Comparison of ENCODE assay signal across 29 cellular contexts in the genomic region with DNA sequence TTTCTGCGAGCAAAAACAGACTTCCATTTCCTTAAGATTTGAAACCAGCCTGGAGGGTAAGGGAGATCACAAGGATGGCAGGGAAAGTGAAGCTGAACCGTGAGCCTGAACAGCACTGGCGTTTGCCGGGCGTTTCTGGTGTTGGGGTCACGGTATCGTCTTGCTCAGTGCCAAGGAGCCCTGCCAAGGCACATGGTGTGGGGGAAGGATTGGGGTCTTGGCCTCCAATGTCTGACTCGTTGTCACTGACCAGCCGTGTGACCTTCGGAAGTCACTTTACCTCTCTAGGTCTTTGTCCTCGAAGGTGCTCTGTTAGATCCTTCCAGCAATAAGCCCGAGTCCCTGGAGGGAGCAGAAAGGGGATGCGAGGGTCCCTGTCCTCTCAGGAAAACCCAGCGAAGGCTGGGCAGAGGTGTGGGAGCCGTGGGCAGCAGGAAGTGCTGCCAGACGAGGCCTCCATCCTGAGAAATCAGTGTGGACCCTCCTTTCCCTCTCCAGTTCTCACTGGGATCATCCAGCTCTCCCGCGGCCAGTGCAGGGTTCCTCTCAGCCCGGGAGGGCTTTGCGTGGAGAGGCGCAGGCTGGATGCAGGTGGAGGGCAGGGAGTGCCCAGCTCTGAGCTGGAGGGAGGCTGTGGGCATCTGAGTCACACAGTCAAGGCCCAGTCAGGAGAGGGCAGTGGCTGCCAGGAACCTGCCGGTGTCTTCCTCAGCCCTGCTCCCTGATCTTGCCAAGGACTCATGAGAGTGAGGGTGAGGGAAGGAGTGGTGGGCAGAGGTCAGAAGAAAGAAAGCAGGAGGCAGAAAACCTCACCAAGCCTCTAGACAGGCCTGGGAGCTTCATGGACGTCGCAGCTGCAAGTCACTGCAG. TPM values are rescaled to one million over a fixed set of nuclear protein-coding genes. Genes with fewer than 3 reads are reported as not detected.
A peak's percentile ranks its signal among the peaks of the same experiment; 100 is the strongest.
DNase-seq lines count a peak whose midpoint lies in the region; ATAC-seq and TF ChIP-seq lines count a peak whose summit lies in the region.
"Had no signal": no experiment of that assay in that cellular context is flagged by ENCODE, and none has a peak within 500 bp of the region (broad histone marks: within the 10 kb centered on the region; RNA-seq: fewer than 3 reads in every experiment).

No MANE protein-coding gene starts in this region.

- no peak overlapping the region for H3K4me2 ChIP-seq in neuronal stem cell (ENCODE audit: insufficient read depth, low read length, poor library complexity, severe bottlenecking)

- H3K14ac ChIP-seq in neuronal stem cell (ENCODE audit: low read length): no peak overlapping the region

- H3K27me3 ChIP-seq in neuronal stem cell (ENCODE audit: control insufficient read depth in 3 of 3, insufficient read depth in 3 of 3, low read depth in 1 of 3, low read length in 3 of 3): no peaks in the 10 kb centered on the region

- H3K23ac ChIP-seq in neuronal stem cell (ENCODE audit: low read depth, low read length, poor library complexity): peak overlapping the region; percentile 52

- POLR2A ChIA-PET in RWPE1 (lab: Yijun Ruan, JAX; ENCODE audit: low non-redundant PET): no interaction called here

- H2BK5ac ChIP-seq in neuronal stem cell (ENCODE audit: low read length): no peak overlapping the region

- peaks cover 19 to 37% of the 10 kb centered on the region in 2 donors for H3K4me1 Mint-ChIP-seq in stimulated activated naive B cell treated with anti-CD40 and anti-IgM and Interleukin-4, amounts not matched to agents 10 μg/mL and 1 μg/mL and 100 μg/mL, for 72 hours

- H3K27ac Mint-ChIP-seq in stimulated activated naive B cell treated with anti-CD40 and anti-IgM and Interleukin-4, amounts not matched to agents 10 μg/mL and 1 μg/mL and 100 μg/mL, for 72 hours: peak overlapping the region; percentile 31

- no peak overlapping the region for H2AFZ ChIP-seq in neuronal stem cell (ENCODE audit: low read length)

- no peak overlapping the region for H2BK12ac ChIP-seq in neuronal stem cell (ENCODE audit: low read length)

- no peak for ATAC-seq in stimulated activated naive B cell treated with anti-CD40 and anti-IgM and Interleukin-4, amounts not matched to agents 10 μg/mL and 1 μg/mL and 100 μg/mL, for 72 hours (replicated peaks)
- ATAC-seq in GM21825 (IDR thresholded peaks at IDR 0.05; ENCODE audit: unreplicated experiment) (no peak), GM18517 (IDR thresholded peaks at IDR 0.05; ENCODE audit: unreplicated experiment) (no peak)
- ATAC-seq: GM12878 had no signal

- peak overlapping the region; percentile 64 for H2BK120ac ChIP-seq in neuronal stem cell (ENCODE audit: low read depth, low read length)

- H3K9ac ChIP-seq in neuronal stem cell (ENCODE audit: low read depth, low read length, poor library complexity): peak overlapping the region; percentile 63

- no peak overlapping the region for H2AK5ac ChIP-seq in neuronal stem cell (ENCODE audit: low read depth, low read length)

- no peak overlapping the region for H4K91ac ChIP-seq in neuronal stem cell (ENCODE audit: low read depth, low read length, poor library complexity)

- H3K4ac ChIP-seq in neuronal stem cell (ENCODE audit: low read length): no peak overlapping the region

- H3K18ac ChIP-seq in neuronal stem cell (ENCODE audit: low read length): no peak overlapping the region

- H3K36me3 Mint-ChIP-seq in stimulated activated naive B cell treated with anti-CD40 and anti-IgM and Interleukin-4, amounts not matched to agents 10 μg/mL and 1 μg/mL and 100 μg/mL, for 72 hours: peaks cover 61 to 71% of the 10 kb centered on the region in 2 donors

- peaks cover 14 to 19% of the 10 kb centered on the region in 2 donors for H3K36me3 ChIP-seq in neuronal stem cell (replicated peaks in 1 of 2; ENCODE audit: control insufficient read depth in 2 of 2, insufficient read depth in 2 of 2, low read length in 2 of 2)

- no CpG with 5 or more reads among the region's 24 CpGs for WGBS in neuronal stem cell (ENCODE audit: extremely low coverage in 2 of 2, insufficient read length in 2 of 2, insufficient replicate concordance in 1 of 2), 2 donors

- no peak overlapping the region for H3K4me3 Mint-ChIP-seq in stimulated activated naive B cell treated with anti-CD40 and anti-IgM and Interleukin-4, amounts not matched to agents 10 μg/mL and 1 μg/mL and 100 μg/mL, for 72 hours
- H3K4me3 Mint-ChIP-seq: CD4-positive, alpha-beta memory T cell; IgD-negative memory B cell had no signal

- H4K8ac ChIP-seq in neuronal stem cell (ENCODE audit: low read depth, low read length): no peak overlapping the region

- no peak overlapping the region for H3K4me3 ChIP-seq in neuronal stem cell (ENCODE audit: low read length in 2 of 2)
- H3K4me3 ChIP-seq: GM12878, SK-N-MC had no signal

- peaks cover 1% of the 10 kb centered on the region for H3K79me1 ChIP-seq in neuronal stem cell (ENCODE audit: low read depth, low read length)

- no peaks in the 10 kb centered on the region for H3K9me3 Mint-ChIP-seq in stimulated activated naive B cell treated with anti-CD40 and anti-IgM and Interleukin-4, amounts not matched to agents 10 μg/mL and 1 μg/mL and 100 μg/mL, for 72 hours
- H3K9me3 Mint-ChIP-seq: IgD-negative memory B cell had no signal

- H3K27ac ChIP-seq in RWPE1 (peak overlapping the region; percentile 15; the same call in 1 of the 2 replicates), VCaP (peak overlapping the region; percentile 3), neuronal stem cell (replicated peaks; ENCODE audit: low read length) (no peak overlapping the region)
- H3K27ac ChIP-seq: HL-60, SK-N-MC had no signal

- H3K9me3 ChIP-seq in neuronal stem cell (replicated peaks in 1 of 2; ENCODE audit: control insufficient read depth in 2 of 2, insufficient read depth in 1 of 2, low read depth in 1 of 2, low read length in 2 of 2): no peaks in the 10 kb centered on the region
- H3K9me3 ChIP-seq: Caco-2 had no signal

- no peaks in the 10 kb centered on the region for H3K27me3 Mint-ChIP-seq in stimulated activated naive B cell treated with anti-CD40 and anti-IgM and Interleukin-4, amounts not matched to agents 10 μg/mL and 1 μg/mL and 100 μg/mL, for 72 hours
- H3K27me3 Mint-ChIP-seq: CD4-positive, alpha-beta memory T cell; IgD-negative memory B cell had no signal

- CTCF ChIA-PET in RWPE1 (lab: Yijun Ruan, JAX): no interaction called here

- peaks cover 0 to 3% of the 10 kb centered on the region in 2 donors for H3K4me1 ChIP-seq in neuronal stem cell (ENCODE audit: control insufficient read depth in 2 of 2, insufficient read depth in 1 of 2, low read depth in 1 of 2, low read length in 2 of 2)

- no peak for DNase-seq in RWPE1 (ENCODE audit: low spot score)
- DNase-seq in neuronal stem cell (ENCODE audit: low spot score): no peak
- no peak for DNase-seq in stimulated activated naive B cell treated with anti-CD40 and anti-IgM and Interleukin-4, amounts not matched to agents 10 μg/mL and 1 μg/mL and 100 μg/mL, for 72 hours
- DNase-seq in COR-L47 (lab: John Stamatoyannopoulos, UW): no peak
- DNase-seq: C1 segment of cervical spinal cord; CD4-positive, alpha-beta memory T cell; DMS79; EL; GDM1; GOT3; HCEC 1CT; NCI-H1092; NCI-H1417 treated with DMSO at 0.1 percent for 48 hours; NCI-H1694 treated with DMSO at 0.1 percent for 48 hours; NCI-H2081 treated with DMSO at 0.1 percent for 48 hours; NCI-H2171; NCI-H226; NCI-H510A; NCI-H69; RPMI8226; SIG-M5 had no signal

- TF ChIP-seq CTCF in RWPE1 (conservative IDR thresholded peaks at IDR 0.05; ENCODE audit: low read depth) (no peak), VCaP (conservative IDR thresholded peaks at IDR 0.05) (no peak)

- H2BK15ac ChIP-seq in neuronal stem cell (ENCODE audit: low read length): no peak overlapping the region

RNA-seq across cellular contexts. Expression of a gene that starts 18.9 kb away (rescaled TPM):
- polyA plus RNA-seq in neuronal stem cell (2013, experiment 1 of 2): 16.6 TPM
- 17.0 TPM for polyA plus RNA-seq in neuronal stem cell (2013, experiment 2 of 2)
